22 cellular contexts compared by ENCODE assay signal in genomic region chr3:157782236-157782635, GRCh38.
DNase-seq lines count a peak whose midpoint lies in the region; ATAC-seq, FAIRE-seq and TF ChIP-seq lines count a peak whose summit lies in the region.
"Had no signal": no experiment of that assay in that cellular context is flagged by ENCODE, and none has a peak within 500 bp of the region (broad histone marks: within the 10 kb centered on the region; RNA-seq: fewer than 3 reads in every experiment).

No MANE protein-coding gene starts in this region.

- ATAC-seq in IMR-90 (ENCODE audit: low read depth) (no peak), GM21529 (IDR thresholded peaks at IDR 0.05; ENCODE audit: unreplicated experiment) (no peak)

- CTCF ChIA-PET in IMR-90 (lab: Yijun Ruan, JAX): interaction anchor here (1.2 kb wide), 1 partner anchor 176 kb away, joined by 4 read pairs; no protein-coding TSS in a partner anchor

- H3K27me3 Mint-ChIP-seq in astrocyte (ENCODE audit: low read depth, unreplicated experiment): peaks cover 2% of the 10 kb centered on the region
- H3K27me3 Mint-ChIP-seq: CD8-positive, alpha-beta memory T cell had no signal

- no peak overlapping the region for H2AK5ac ChIP-seq in IMR-90 (ENCODE audit: low read depth, low read length)

- H3K9ac ChIP-seq in IMR-90 (ENCODE audit: low read depth, low read length) (no peak overlapping the region), astrocyte (ENCODE audit: low read length) (no peak overlapping the region)
- H3K9ac ChIP-seq: BLaER1, SK-N-SH had no signal

- H4K8ac ChIP-seq in IMR-90 (ENCODE audit: low read depth in 2 of 2, low read length in 2 of 2): no peak overlapping the region

- in situ Hi-C loops in Caki2 (cut with HindIII; ENCODE audit: low pct_unique_long_range_greater_than_20kb, low sequenced_read_pairs) (no loop called here), IMR-90 (cut with MboI; ENCODE audit: low sequenced_read_pairs) (no loop called here)

- H3K27me3 ChIP-seq in IMR-90 (ENCODE audit: control insufficient read depth, insufficient read depth, low read length) (no peaks in the 10 kb centered on the region), astrocyte (ENCODE audit: insufficient read depth, low read length) (no peaks in the 10 kb centered on the region), uterus (no peaks in the 10 kb centered on the region), H7 (ENCODE audit: control insufficient read depth, insufficient read depth, low read length) (no peaks in the 10 kb centered on the region), ovary (no peaks in the 10 kb centered on the region)
- H3K27me3 ChIP-seq: BLaER1, Peyer's patch had no signal

- intact Hi-C loops in IMR-90 (cut with micrococcal nuclease): no loop called here
- intact Hi-C loops in uterus (cut with DNase I; ENCODE audit: low total_unique reads): no loop called here
- intact Hi-C loops in ovary (cut with DNase I): no loop called here

- no peak overlapping the region for H3K27ac ChIP-seq in IMR-90 (ENCODE audit: insufficient read depth, low read length)
- no peak overlapping the region for H3K27ac ChIP-seq in astrocyte (ENCODE audit: low read depth, low read length)
- H3K27ac ChIP-seq in uterus: no peak overlapping the region
- no peak overlapping the region for H3K27ac ChIP-seq in ovary
- H3K27ac ChIP-seq: BLaER1, HL-60, Peyer's patch had no signal

- FAIRE-seq in astrocyte (lab: Jason Lieb, UNC): peak; percentile 5
- FAIRE-seq: GM19239 had no signal

- no peak overlapping the region for H4K91ac ChIP-seq in IMR-90 (ENCODE audit: insufficient read depth, low read depth, low read length)

- no peaks in the 10 kb centered on the region for H3K36me3 Mint-ChIP-seq in astrocyte (ENCODE audit: low read depth, unreplicated experiment)
- H3K36me3 Mint-ChIP-seq: CD8-positive, alpha-beta memory T cell had no signal

- no peak for TF ChIP-seq CTCF in IMR-90 (conservative IDR thresholded peaks at IDR 0.05; ENCODE audit: low read depth, low read length)
- no peak for TF ChIP-seq CTCF in astrocyte (IDR thresholded peaks at IDR 0.05; ENCODE audit: insufficient read depth, low read depth, low read length)
- no peak for TF ChIP-seq CTCF in uterus (IDR thresholded peaks at IDR 0.05)
- no peak for TF ChIP-seq CTCF in ovary (IDR thresholded peaks at IDR 0.05)

- no peak overlapping the region for H2BK5ac ChIP-seq in IMR-90 (ENCODE audit: low read depth, low read length, poor library complexity, severe bottlenecking)

- 0 out of 2 replicates have a peak, but pooled peaks cover 3% of the 10 kb centered on the region for H3K9me1 ChIP-seq in IMR-90 (ENCODE audit: insufficient read depth, low read length)

- H3K9me3 Mint-ChIP-seq in astrocyte (ENCODE audit: unreplicated experiment): peaks cover 8% of the 10 kb centered on the region

- no peak overlapping the region for H3K14ac ChIP-seq in IMR-90 (replicated peaks; ENCODE audit: low read depth, low read length)

- no peak overlapping the region for H2BK15ac ChIP-seq in IMR-90 (ENCODE audit: low read depth, low read length)

- H3K4me1 Mint-ChIP-seq in astrocyte (ENCODE audit: low read depth, unreplicated experiment): peaks cover 45% of the 10 kb centered on the region
- H3K4me1 Mint-ChIP-seq: CD8-positive, alpha-beta memory T cell had no signal

- WGBS in IMR-90 (ENCODE audit: extremely low coverage in 2 of 2, insufficient read length in 1 of 2), 2 experiments: no CpG with 5 or more reads among the region's 2 CpGs
- 85 to 90% (median 87%) methylated on average over 2 of the region's 2 CpGs for WGBS in ovary, 3 donors

- no peak overlapping the region for H3K4me3 ChIP-seq in IMR-90 (ENCODE audit: insufficient read depth, low read depth, low read length)
- no peak overlapping the region for H3K4me3 ChIP-seq in astrocyte (ENCODE audit: insufficient read depth, low read depth, low read length)
- no peak overlapping the region for H3K4me3 ChIP-seq in uterus
- H3K4me3 ChIP-seq in H7 (ENCODE audit: insufficient read depth, low read depth, low read length): no peak overlapping the region
- no peak overlapping the region for H3K4me3 ChIP-seq in ovary
- H3K4me3 ChIP-seq: BLaER1, HAP-1, Peyer's patch had no signal

- dilution Hi-C loops in IMR-90 (cut with HindIII; ENCODE audit: low sequenced_read_pairs, unreplicated experiment): no loop called here

- no peak overlapping the region for H2BK120ac ChIP-seq in IMR-90 (ENCODE audit: low read depth, low read length)

- H4K5ac ChIP-seq in IMR-90 (ENCODE audit: low read depth, low read length): no peak overlapping the region

- H3K9me3 ChIP-seq in IMR-90 (ENCODE audit: control insufficient read depth, insufficient read depth, low read length) (no peaks in the 10 kb centered on the region), astrocyte (ENCODE audit: insufficient read depth, low read depth, low read length) (no peaks in the 10 kb centered on the region), uterus (no peaks in the 10 kb centered on the region), ovary (no peaks in the 10 kb centered on the region)
- H3K9me3 ChIP-seq: BLaER1, HAP-1, Peyer's patch, SK-N-SH had no signal

- no peak overlapping the region for H3K4ac ChIP-seq in IMR-90 (ENCODE audit: low read depth, low read length)

- no peak overlapping the region; the same call in none of the 2 replicates for H2BK20ac ChIP-seq in IMR-90 (ENCODE audit: low read depth, low read length)

- peak overlapping the region; percentile 12 for H3K27ac Mint-ChIP-seq in astrocyte (ENCODE audit: unreplicated experiment)
- H3K27ac Mint-ChIP-seq: CD8-positive, alpha-beta memory T cell had no signal

- POLR2A ChIA-PET in IMR-90 (lab: Charles Lee; ENCODE audit: unreplicated experiment): no interaction called here

- no peak overlapping the region for H3K4me3 Mint-ChIP-seq in astrocyte (ENCODE audit: unreplicated experiment)
- H3K4me3 Mint-ChIP-seq: CD8-positive, alpha-beta memory T cell had no signal

- no peak overlapping the region for H3K23ac ChIP-seq in IMR-90 (ENCODE audit: low read depth, low read length)

- H3K4me2 ChIP-seq in IMR-90 (ENCODE audit: low read depth, low read length): no peak overlapping the region
- no peak overlapping the region for H3K4me2 ChIP-seq in astrocyte (ENCODE audit: low read length)
- H3K4me2 ChIP-seq: BLaER1, SK-N-SH had no signal

- no peak overlapping the region for H3K18ac ChIP-seq in IMR-90 (ENCODE audit: low read depth, low read length)

- BruUV-seq in IMR-90 (replicated peaks; lab: Mats Ljungman, UMichigan): no TSS peak

- no peaks in the 10 kb centered on the region for H3K79me1 ChIP-seq in IMR-90 (ENCODE audit: low read depth in 1 of 2, low read length in 2 of 2)

- no peaks in the 10 kb centered on the region for H4K20me1 ChIP-seq in IMR-90 (ENCODE audit: insufficient read depth, low read length)
- H4K20me1 ChIP-seq in astrocyte (ENCODE audit: insufficient read depth, low read length): no peaks in the 10 kb centered on the region
- H4K20me1 ChIP-seq: BLaER1 had no signal

- DNase-seq in Caki2 (ENCODE audit: low read depth) (peak; percentile 43), IMR-90 (peak; percentile 19), astrocyte (ENCODE audit: low read depth) (peak; percentile 44), kidney glomerular epithelial cell (lab: John Stamatoyannopoulos, UW) (peak; percentile 11), uterus (no peak), H7 (no peak), ovary (no peak)
- DNase-seq: CD8-positive, alpha-beta memory T cell; DMS 273 treated with DMSO at 0.1 percent for 48 hours; NCI-H1436 treated with DMSO at 0.1 percent for 48 hours; NCI-H2029 treated with DMSO at 0.1 percent for 48 hours; NCI-H2171 treated with DMSO at 0.1 percent for 48 hours; NCI-H510A; NCI-H82; Peyer's patch; SHP77; SK-N-SH had no signal

- no peak overlapping the region for H2AFZ ChIP-seq in IMR-90 (replicated peaks; ENCODE audit: low read length, poor library complexity)
- H2AFZ ChIP-seq in astrocyte (ENCODE audit: low read depth, low read length): no peak overlapping the region

- TF ChIP-seq RAD21 in IMR-90 (IDR thresholded peaks at IDR 0.05; ENCODE audit: low read length): no peak

- H3K56ac ChIP-seq in IMR-90 (ENCODE audit: extremely low read depth, insufficient read depth, low read length): no peak overlapping the region

- TF ChIP-seq POLR2A in IMR-90 (IDR thresholded peaks at IDR 0.05; ENCODE audit: low read depth, low read length): no peak
- no peak for TF ChIP-seq POLR2A in uterus (IDR thresholded peaks at IDR 0.05)
- TF ChIP-seq POLR2A in ovary (IDR thresholded peaks at IDR 0.05): no peak

- TF ChIP-seq EP300 in ovary (IDR thresholded peaks at IDR 0.05): no peak

- H3K36me3 ChIP-seq in IMR-90 (ENCODE audit: control insufficient read depth, insufficient read depth, low read length) (no peaks in the 10 kb centered on the region), astrocyte (ENCODE audit: insufficient read depth, low read length) (no peaks in the 10 kb centered on the region), uterus (no peaks in the 10 kb centered on the region), H7 (replicated peaks; ENCODE audit: control insufficient read depth, insufficient read depth, low read length) (no peaks in the 10 kb centered on the region), ovary (no peaks in the 10 kb centered on the region)
- H3K36me3 ChIP-seq: BLaER1, HAP-1, Peyer's patch had no signal

- no peaks in the 10 kb centered on the region for H3K79me2 ChIP-seq in astrocyte (ENCODE audit: insufficient read depth, low read length)

- no peak overlapping the region for H2AK9ac ChIP-seq in IMR-90 (replicated peaks; ENCODE audit: low read depth, low read length, poor library complexity)

- H3K4me1 ChIP-seq in IMR-90 (ENCODE audit: control insufficient read depth, insufficient read depth, low read length) (peaks cover 10% of the 10 kb centered on the region), astrocyte (ENCODE audit: insufficient read depth, low read length) (peaks cover 25% of the 10 kb centered on the region), uterus (no peaks in the 10 kb centered on the region), ovary (ENCODE audit: insufficient read depth) (peaks cover 9% of the 10 kb centered on the region)
- H3K4me1 ChIP-seq: BLaER1, HAP-1, Peyer's patch had no signal

TF ChIP-seq in IMR-90, 13 proteins besides CTCF, POLR2A, EP300 and RAD21 (continues in another document):
- TF ChIP-seq, protein P1, sequence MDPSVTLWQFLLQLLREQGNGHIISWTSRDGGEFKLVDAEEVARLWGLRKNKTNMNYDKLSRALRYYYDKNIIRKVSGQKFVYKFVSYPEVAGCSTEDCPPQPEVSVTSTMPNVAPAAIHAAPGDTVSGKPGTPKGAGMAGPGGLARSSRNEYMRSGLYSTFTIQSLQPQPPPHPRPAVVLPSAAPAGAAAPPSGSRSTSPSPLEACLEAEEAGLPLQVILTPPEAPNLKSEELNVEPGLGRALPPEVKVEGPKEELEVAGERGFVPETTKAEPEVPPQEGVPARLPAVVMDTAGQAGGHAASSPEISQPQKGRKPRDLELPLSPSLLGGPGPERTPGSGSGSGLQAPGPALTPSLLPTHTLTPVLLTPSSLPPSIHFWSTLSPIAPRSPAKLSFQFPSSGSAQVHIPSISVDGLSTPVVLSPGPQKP (IDR thresholded peaks at IDR 0.05; ENCODE audit: borderline replicate concordance, low read depth, low read length): no peak

Comparison
In these comparisons a context has a peak if more than half of its experiments do, and no peak if none do; other contexts are left out.
1. DNase-seq: peak in Caki2 (single experiment), IMR-90 (single experiment), astrocyte (single experiment) and kidney glomerular epithelial cell (single experiment); none in uterus (0 of 2), H7 (single experiment) and ovary (0 of 5).